ENCODE assay signal across 9 cellular contexts in genomic region chr5:43006411-43007202, GRCh38. TPM values are rescaled to one million over a fixed set of nuclear protein-coding genes. Genes with fewer than 3 reads are reported as not detected.
A peak's percentile ranks its signal among the peaks of the same experiment; 100 is the strongest.
DNase-seq lines count a peak whose midpoint lies in the region; ATAC-seq, FAIRE-seq and TF ChIP-seq lines count a peak whose summit lies in the region.
"Had no signal": no experiment of that assay in that cellular context is flagged by ENCODE, and none has a peak within 500 bp of the region (broad histone marks: within the 10 kb centered on the region; RNA-seq: fewer than 3 reads in every experiment).

No MANE protein-coding gene starts in this region.

- no peak for FAIRE-seq in endothelial cell of umbilical vein (lab: Jason Lieb, UNC)
- FAIRE-seq in GM19239 (lab: Jason Lieb, UNC) = no peak

- BruUV-seq in endothelial cell of umbilical vein (replicated peaks; lab: Mats Ljungman, UMichigan) = no TSS peak

- peaks cover 36 to 40% (median 39%) of the 10 kb centered on the region in 3 donors for H3K4me1 Mint-ChIP-seq in CD8-positive, alpha-beta memory T cell
- no peaks in the 10 kb centered on the region for H3K4me1 Mint-ChIP-seq in progenitor cell of endocrine pancreas (ENCODE audit: low read depth)

- intact Hi-C loops in endothelial cell of umbilical vein (cut with micrococcal nuclease) = loop anchor here (1.0 kb wide), 1 partner anchor 11 kb away; no protein-coding TSS in a partner anchor

- peak overlapping the region; percentile 85 to 98 (median 93) for H3K4me3 Mint-ChIP-seq in CD8-positive, alpha-beta memory T cell
- H3K4me3 Mint-ChIP-seq in progenitor cell of endocrine pancreas (ENCODE audit: low read depth) = peak overlapping the region; percentile 89

- no peaks in the 10 kb centered on the region for H3K36me3 ChIP-seq in CD8-positive, alpha-beta memory T cell (ENCODE audit: insufficient read depth, low read length)
- H3K36me3 ChIP-seq in Peyer's patch = no peaks in the 10 kb centered on the region
- H3K36me3 ChIP-seq in endothelial cell of umbilical vein (ENCODE audit: control insufficient read depth in 2 of 2, extremely low read depth in 1 of 2, insufficient read depth in 2 of 2, low read length in 2 of 2) = no peaks in the 10 kb centered on the region

- no peaks in the 10 kb centered on the region for H3K9me3 ChIP-seq in CD8-positive, alpha-beta memory T cell (ENCODE audit: low read length)
- H3K9me3 ChIP-seq in Peyer's patch (no peaks in the 10 kb centered on the region), endothelial cell of umbilical vein (replicated peaks; ENCODE audit: control insufficient read depth, insufficient read depth, low read length) (no peaks in the 10 kb centered on the region)

- no peaks in the 10 kb centered on the region for H3K9me1 ChIP-seq in endothelial cell of umbilical vein (replicated peaks; ENCODE audit: control insufficient read depth, extremely low read depth, insufficient read depth, low read length)

- TF ChIP-seq CTCF in Peyer's patch (IDR thresholded peaks at IDR 0.05) = no peak
- no peak for TF ChIP-seq CTCF in endothelial cell of umbilical vein (IDR thresholded peaks at IDR 0.05; ENCODE audit: extremely low read depth in 1 of 2, insufficient read depth in 1 of 2, low read depth in 1 of 2, low read length in 2 of 2)
- no peak for TF ChIP-seq CTCF in progenitor cell of endocrine pancreas (IDR thresholded peaks at IDR 0.05; ENCODE audit: unreplicated experiment)

- H3K4me3 ChIP-seq in CD8-positive, alpha-beta memory T cell (ENCODE audit: low read length) = peak overlapping the region; percentile 79
- H3K4me3 ChIP-seq in Peyer's patch = peak overlapping the region in 3 of 4 donors; percentile 47 to 59 (median 59)
- H3K4me3 ChIP-seq in endothelial cell of umbilical vein (replicated peaks in 1 of 3; ENCODE audit: insufficient read depth in 1 of 3, low read depth in 1 of 3, low read length in 3 of 3) = peak overlapping the region in 2 of 3 experiments; percentile 45 to 77

- dilution Hi-C loops in endothelial cell of umbilical vein (cut with MboI; ENCODE audit: extremely low pct_ligation_motif_present, low sequenced_read_pairs) = no loop called here

- peak overlapping the region; percentile 97 to 100 (median 99) for H3K27ac Mint-ChIP-seq in CD8-positive, alpha-beta memory T cell
- H3K27ac Mint-ChIP-seq in progenitor cell of endocrine pancreas = no peak overlapping the region

- H3K27me3 ChIP-seq in CD8-positive, alpha-beta memory T cell (ENCODE audit: insufficient read depth, low read length, poor library complexity, severe bottlenecking) = no peaks in the 10 kb centered on the region
- H3K27me3 ChIP-seq in Peyer's patch (no peaks in the 10 kb centered on the region), endothelial cell of umbilical vein (ENCODE audit: control insufficient read depth in 2 of 2, insufficient read depth in 2 of 2, low read length in 2 of 2) (no peaks in the 10 kb centered on the region)

- peaks cover 0 to 18% (median 0%) of the 10 kb centered on the region in 3 donors for H3K36me3 Mint-ChIP-seq in CD8-positive, alpha-beta memory T cell
- H3K36me3 Mint-ChIP-seq in progenitor cell of endocrine pancreas (ENCODE audit: insufficient read depth) = no peaks in the 10 kb centered on the region

- H3K4me1 ChIP-seq in CD8-positive, alpha-beta memory T cell (ENCODE audit: insufficient read depth, low read length) = peaks cover 26% of the 10 kb centered on the region
- H3K4me1 ChIP-seq in Peyer's patch = peaks cover 0 to 4% (median 0%) of the 10 kb centered on the region in 4 donors
- peaks cover 26% of the 10 kb centered on the region for H3K4me1 ChIP-seq in endothelial cell of umbilical vein (ENCODE audit: control insufficient read depth, extremely low read depth, insufficient read depth, low read length)

- H3K79me2 ChIP-seq in endothelial cell of umbilical vein (ENCODE audit: control insufficient read depth, insufficient read depth, low read length) = no peaks in the 10 kb centered on the region

- H3K4me2 ChIP-seq in endothelial cell of umbilical vein (ENCODE audit: insufficient read depth, low read length) = peak overlapping the region; percentile 94

- H3K9me3 Mint-ChIP-seq in CD8-positive, alpha-beta memory T cell = no peaks in the 10 kb centered on the region
- H3K9me3 Mint-ChIP-seq in progenitor cell of endocrine pancreas (ENCODE audit: low read depth) = no peaks in the 10 kb centered on the region

- peak overlapping the region; percentile 72 for H2AFZ ChIP-seq in endothelial cell of umbilical vein (ENCODE audit: low read depth, low read length)

- H3K9ac ChIP-seq in endothelial cell of umbilical vein (replicated peaks; ENCODE audit: extremely low read depth, insufficient read depth, low read length) = peak overlapping the region; percentile 89

- H3K27me3 Mint-ChIP-seq in CD8-positive, alpha-beta memory T cell = peaks cover 0 to 6% of the 10 kb centered on the region in 2 donors
- peaks cover 28% of the 10 kb centered on the region for H3K27me3 Mint-ChIP-seq in progenitor cell of endocrine pancreas

- no peak for TF ChIP-seq POLR2A in Peyer's patch (IDR thresholded peaks at IDR 0.05)
- TF ChIP-seq POLR2A in endothelial cell of umbilical vein (IDR thresholded peaks at IDR 0.05; ENCODE audit: low read depth, low read length) = no peak

- POLR2A ChIA-PET in CD8-positive, alpha-beta memory T cell (lab: Charles Lee) = interaction anchor here (0.6 to 4.5 kb wide), 7 partner anchors 8 to 477 kb away, joined by 7 to 285 read pairs (median 14); partner anchors contain the start of genes ANXA2R and TMEM267
- POLR2A ChIA-PET in endothelial cell of umbilical vein (lab: Charles Lee) = interaction anchor here (1.0 to 2.4 kb wide), 3 partner anchors 8 to 13 kb away, joined by 3 to 8 read pairs (median 3); no protein-coding TSS in a partner anchor

- no peak for ATAC-seq in GM21390 (IDR thresholded peaks at IDR 0.05; ENCODE audit: unreplicated experiment)

- DNase-seq in CD8-positive, alpha-beta memory T cell = peak in 1 of 5 donors; percentile 48
- DNase-seq in Peyer's patch (no peak), endothelial cell of umbilical vein (ENCODE audit: low read depth, low spot score) (no peak), progenitor cell of endocrine pancreas (ENCODE audit: low spot score, unreplicated experiment) (no peak), GM19239 (ENCODE audit: insufficient read length, low spot score) (no peak), NCI-H748 treated with DMSO at 0.1 percent for 48 hours (lab: John Stamatoyannopoulos, UW) (no peak), SW 1271 (lab: John Stamatoyannopoulos, UW) (no peak)
- DNase-seq: NCI-H446 treated with DMSO at 0.1 percent for 48 hours had no signal

- H4K20me1 ChIP-seq in endothelial cell of umbilical vein (replicated peaks; ENCODE audit: control insufficient read depth, extremely low read depth, insufficient read depth, low read length) = no peaks in the 10 kb centered on the region

- CTCF ChIA-PET in CD8-positive, alpha-beta memory T cell (lab: Charles Lee) = interaction anchor here (1.1 to 5.9 kb wide), 10 partner anchors 12 to 115 kb away, joined by 3 to 168 read pairs (median 27); partner anchors contain the start of genes ANXA2R and ZNF131
- CTCF ChIA-PET in endothelial cell of umbilical vein (lab: Charles Lee) = interaction anchor here (1.2 to 3.4 kb wide), 8 partner anchors 8 to 114 kb away, joined by 3 to 62 read pairs (median 23); partner anchors contain the start of gene ZNF131

- peak overlapping the region; percentile 80 for H3K27ac ChIP-seq in CD8-positive, alpha-beta memory T cell (ENCODE audit: low read depth, low read length)
- H3K27ac ChIP-seq in Peyer's patch (peak overlapping the region; percentile 85 to 93 (median 87)), endothelial cell of umbilical vein (ENCODE audit: insufficient read depth, low read depth, low read length) (peak overlapping the region; percentile 90)

TF ChIP-seq in endothelial cell of umbilical vein, 7 proteins besides CTCF, POLR2A, EP300 and RAD21:
- no peak for TF ChIP-seq MYC (IDR thresholded peaks at IDR 0.05; ENCODE audit: low read depth, low read length)
- TF ChIP-seq EZH2 (IDR thresholded peaks at IDR 0.05; ENCODE audit: borderline replicate concordance, low read depth, low read length, severe bottlenecking) = no peak
- TF ChIP-seq, protein P1, sequence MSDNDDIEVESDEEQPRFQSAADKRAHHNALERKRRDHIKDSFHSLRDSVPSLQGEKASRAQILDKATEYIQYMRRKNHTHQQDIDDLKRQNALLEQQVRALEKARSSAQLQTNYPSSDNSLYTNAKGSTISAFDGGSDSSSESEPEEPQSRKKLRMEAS (IDR thresholded peaks at IDR 0.05; ENCODE audit: insufficient read depth, insufficient read length) = no peak
- no peak for TF ChIP-seq POLR2AphosphoS5 (IDR thresholded peaks at IDR 0.05; ENCODE audit: insufficient read depth, low read depth, low read length)
- TF ChIP-seq FOS (IDR thresholded peaks at IDR 0.05; ENCODE audit: borderline replicate concordance, insufficient read depth, low read length) = no peak
- TF ChIP-seq GATA2 (IDR thresholded peaks at IDR 0.05; ENCODE audit: insufficient read depth, insufficient read length, low read depth, low read length) = no peak
- TF ChIP-seq JUN (IDR thresholded peaks at IDR 0.05; ENCODE audit: borderline replicate concordance, insufficient read depth, insufficient read length, low read depth) = no peak
TF ChIP-seq in endothelial cell of umbilical vein: peak in this region for 0.

RNA-seq across cellular contexts. Expression of gene ANXA2R, which starts 33.5 kb away (rescaled TPM):
- total RNA-seq in CD8-positive, alpha-beta memory T cell = 1 to 10 TPM; 6.0 to 6.8 TPM
- 55.9 TPM for polyA plus RNA-seq in CD8-positive, alpha-beta memory T cell
- 10 to 100 TPM in 1 of 4 donors, 1 to 10 TPM in 3; 3.9 to 18.2 (median 5.8) TPM for total RNA-seq in Peyer's patch
- 6.6 and 8.1 TPM in 2 replicates for total RNA-seq in endothelial cell of umbilical vein
- polyA plus RNA-seq in endothelial cell of umbilical vein = 10.4 and 11.1 TPM in 2 replicates
- 8.6 and 9.1 TPM in 2 replicates for polyA plus RNA-seq in endothelial cell of umbilical vein (2011; cell fraction: cytosol; rRNA removed)
- 6.8 and 7.3 TPM in 2 replicates for polyA plus RNA-seq in endothelial cell of umbilical vein (2011; cell fraction: nucleus; rRNA removed)
- polyA plus RNA-seq in endothelial cell of umbilical vein (2012) = 3.9 and 4.3 TPM in 2 replicates
- 7.2 and 7.3 TPM in 2 replicates for polyA minus RNA-seq in endothelial cell of umbilical vein
- polyA minus RNA-seq in endothelial cell of umbilical vein (2011; cell fraction: cytosol; rRNA and poly(A)+ RNA removed) = 1.2 TPM
- 12.9 and 14.0 TPM in 2 replicates for polyA minus RNA-seq in endothelial cell of umbilical vein (2011; cell fraction: nucleus; rRNA and poly(A)+ RNA removed)
- 0.87 and 0.93 TPM in 2 replicates for total RNA-seq in progenitor cell of endocrine pancreas
